In genomic region chr2:225566798-225567197, GRCh38 we compare ENCODE assay signal across 19 cellular contexts.
DNase-seq lines count a peak whose midpoint lies in the region; ATAC-seq and TF ChIP-seq lines count a peak whose summit lies in the region.
"Had no signal": no experiment of that assay in that cellular context is flagged by ENCODE, and none has a peak within 500 bp of the region (broad histone marks: within the 10 kb centered on the region; RNA-seq: fewer than 3 reads in every experiment).

No MANE protein-coding gene starts in this region.

- H3K4me3 Mint-ChIP-seq in MCF 10A (ENCODE audit: unreplicated experiment) = no peak overlapping the region
- no peak overlapping the region for H3K4me3 Mint-ChIP-seq in CD8-positive, alpha-beta T cell
- H3K4me3 Mint-ChIP-seq in osteocyte (ENCODE audit: unreplicated experiment) = no peak overlapping the region
- H3K4me3 Mint-ChIP-seq: immature natural killer cell; stimulated activated naive CD8-positive, alpha-beta T cell treated with anti-CD3 and anti-CD28 coated beads, Interleukin-15, Interleukin-2, amounts not matched to agents 100 ng/mL and 50 ng/mL, for 24 hours; WTC11 had no signal

- TF ChIP-seq CTCF in MCF 10A (IDR thresholded peaks at IDR 0.05; ENCODE audit: unreplicated experiment) (no peak), breast epithelium (IDR thresholded peaks at IDR 0.05) (no peak), ovary (IDR thresholded peaks at IDR 0.05) (no peak), osteocyte (IDR thresholded peaks at IDR 0.05) (no peak)
- no peak for TF ChIP-seq CTCF in CD8-positive, alpha-beta T cell (IDR thresholded peaks at IDR 0.05)

- H3K27me3 Mint-ChIP-seq in MCF 10A (ENCODE audit: insufficient read depth, unreplicated experiment) = peaks cover 49% of the 10 kb centered on the region
- H3K27me3 Mint-ChIP-seq in CD8-positive, alpha-beta T cell (ENCODE audit: low read depth) = peaks cover 13% of the 10 kb centered on the region
- peaks cover 15% of the 10 kb centered on the region for H3K27me3 Mint-ChIP-seq in osteocyte (ENCODE audit: unreplicated experiment)

- 73 to 86% (median 76%) methylated on average over 4 of the region's 4 CpGs for WGBS in ovary, 3 donors

- peak; percentile 54 for DNase-seq in MCF 10A (ENCODE audit: unreplicated experiment)
- DNase-seq in breast epithelium (ENCODE audit: low spot score in 2 of 2) = no peak
- DNase-seq in NCI-H748 treated with DMSO at 0.1 percent for 48 hours (lab: John Stamatoyannopoulos, UW) = peak; percentile 86
- DNase-seq in fibroblast of gingiva (ENCODE audit: low read depth) = peak; percentile 13
- no peak for DNase-seq in CD8-positive, alpha-beta T cell
- no peak for DNase-seq in left lobe of liver (ENCODE audit: low spot score)
- DNase-seq in ovary = no peak
- DNase-seq in osteocyte (ENCODE audit: extremely low spot score, unreplicated experiment) = no peak
- DNase-seq: activated naive CD4-positive, alpha-beta T cell; DMS 273 treated with DMSO at 0.1 percent for 48 hours; immature natural killer cell; IMR-90; NCI-H1694 treated with DMSO at 0.1 percent for 48 hours; SW 1271 had no signal

- ATAC-seq in CD8-positive, alpha-beta T cell = no peak
- no peak for ATAC-seq in left lobe of liver
- ATAC-seq: WTC11 had no signal

- H3K36me3 Mint-ChIP-seq in MCF 10A (ENCODE audit: insufficient read depth, unreplicated experiment) = no peaks in the 10 kb centered on the region
- H3K36me3 Mint-ChIP-seq in CD8-positive, alpha-beta T cell = no peaks in the 10 kb centered on the region
- no peaks in the 10 kb centered on the region for H3K36me3 Mint-ChIP-seq in osteocyte (ENCODE audit: unreplicated experiment)

- TF ChIP-seq POLR2A in breast epithelium (IDR thresholded peaks at IDR 0.05) (no peak), ovary (IDR thresholded peaks at IDR 0.05) (no peak)

- no peaks in the 10 kb centered on the region for H3K4me1 Mint-ChIP-seq in MCF 10A (ENCODE audit: insufficient read depth, unreplicated experiment)
- H3K4me1 Mint-ChIP-seq in CD8-positive, alpha-beta T cell (ENCODE audit: low read depth) = no peaks in the 10 kb centered on the region
- no peaks in the 10 kb centered on the region for H3K4me1 Mint-ChIP-seq in osteocyte (ENCODE audit: unreplicated experiment)
- H3K4me1 Mint-ChIP-seq: immature natural killer cell had no signal

- H3K27me3 ChIP-seq in breast epithelium = no peaks in the 10 kb centered on the region
- no peaks in the 10 kb centered on the region for H3K27me3 ChIP-seq in CD8-positive, alpha-beta T cell (ENCODE audit: insufficient read depth, low read length)
- no peaks in the 10 kb centered on the region for H3K27me3 ChIP-seq in ovary
- H3K27me3 ChIP-seq: vagina had no signal

- no peak for TF ChIP-seq EP300 in ovary (IDR thresholded peaks at IDR 0.05)

- POLR2A ChIA-PET in MCF 10A (lab: Yijun Ruan, JAX) = no interaction called here
- POLR2A ChIA-PET in CD8-positive, alpha-beta T cell (lab: Charles Lee) = no interaction called here

- H3K27ac Mint-ChIP-seq in MCF 10A (ENCODE audit: low read depth, unreplicated experiment) (no peak overlapping the region), osteocyte (ENCODE audit: unreplicated experiment) (no peak overlapping the region)
- H3K27ac Mint-ChIP-seq in CD8-positive, alpha-beta T cell = no peak overlapping the region
- H3K27ac Mint-ChIP-seq: immature natural killer cell; stimulated activated naive CD8-positive, alpha-beta T cell treated with anti-CD3 and anti-CD28 coated beads, Interleukin-15, Interleukin-2, amounts not matched to agents 100 ng/mL and 50 ng/mL, for 24 hours; WTC11 had no signal

- H3K4me1 ChIP-seq in breast epithelium = no peaks in the 10 kb centered on the region
- H3K4me1 ChIP-seq in CD8-positive, alpha-beta T cell (ENCODE audit: insufficient read depth, low read length) = no peaks in the 10 kb centered on the region
- no peaks in the 10 kb centered on the region for H3K4me1 ChIP-seq in ovary (ENCODE audit: insufficient read depth)
- H3K4me1 ChIP-seq: parathyroid adenoma, vagina had no signal

- H3K36me3 ChIP-seq in breast epithelium = no peaks in the 10 kb centered on the region
- H3K36me3 ChIP-seq in CD8-positive, alpha-beta T cell (ENCODE audit: insufficient read depth, low read length) = no peaks in the 10 kb centered on the region
- H3K36me3 ChIP-seq in ovary = no peaks in the 10 kb centered on the region
- H3K36me3 ChIP-seq: vagina had no signal

- H3K27ac ChIP-seq in breast epithelium (no peak overlapping the region), ovary (no peak overlapping the region)
- no peak overlapping the region for H3K27ac ChIP-seq in CD8-positive, alpha-beta T cell (ENCODE audit: low read depth, low read length)
- H3K27ac ChIP-seq: parathyroid adenoma, PC-9, vagina had no signal

- BruUV-seq in MCF 10A (replicated peaks; lab: Mats Ljungman, UMichigan) = no TSS peak

- intact Hi-C loops in MCF 10A (cut with micrococcal nuclease) (no loop called here), breast epithelium (cut with DNase I; ENCODE audit: low total_unique reads) (no loop called here), ovary (cut with DNase I) (no loop called here)
- intact Hi-C loops in CD8-positive, alpha-beta T cell (cut with DNase I, micrococcal nuclease) = no loop called here

- no peak overlapping the region for H3K4me3 ChIP-seq in breast epithelium
- no peak overlapping the region for H3K4me3 ChIP-seq in CD8-positive, alpha-beta T cell (ENCODE audit: low read depth, low read length)
- H3K4me3 ChIP-seq in ovary = no peak overlapping the region
- H3K4me3 ChIP-seq: PC-9, vagina had no signal

- CTCF ChIA-PET in MCF 10A (lab: Yijun Ruan, JAX) = interaction anchor here (0.6 kb wide), 2 partner anchors 20 to 130 kb away, joined by 3 read pairs; no protein-coding TSS in a partner anchor
- CTCF ChIA-PET in CD8-positive, alpha-beta T cell (lab: Charles Lee) = no interaction called here

- H3K9me3 Mint-ChIP-seq in MCF 10A (ENCODE audit: unreplicated experiment) (peaks cover 4% of the 10 kb centered on the region), osteocyte (ENCODE audit: unreplicated experiment) (peaks cover 1% of the 10 kb centered on the region)
- peaks cover 1% of the 10 kb centered on the region for H3K9me3 Mint-ChIP-seq in CD8-positive, alpha-beta T cell

- H3K9me3 ChIP-seq in breast epithelium (no peaks in the 10 kb centered on the region), ovary (no peaks in the 10 kb centered on the region)
- H3K9me3 ChIP-seq in CD8-positive, alpha-beta T cell (ENCODE audit: low read length) = no peaks in the 10 kb centered on the region
- H3K9me3 ChIP-seq: vagina had no signal

Comparison
In these comparisons a context has a peak if more than half of its experiments do, and no peak if none do; other contexts are left out.
1. DNase-seq: peak in MCF 10A (single experiment), NCI-H748 treated with DMSO at 0.1 percent for 48 hours (single experiment) and fibroblast of gingiva (single experiment); none in breast epithelium (0 of 2), CD8-positive, alpha-beta T cell (0 of 7), left lobe of liver (single experiment), ovary (0 of 5) and osteocyte (single experiment).